1 cellular context compared by ENCODE assay signal in the genomic region with DNA sequence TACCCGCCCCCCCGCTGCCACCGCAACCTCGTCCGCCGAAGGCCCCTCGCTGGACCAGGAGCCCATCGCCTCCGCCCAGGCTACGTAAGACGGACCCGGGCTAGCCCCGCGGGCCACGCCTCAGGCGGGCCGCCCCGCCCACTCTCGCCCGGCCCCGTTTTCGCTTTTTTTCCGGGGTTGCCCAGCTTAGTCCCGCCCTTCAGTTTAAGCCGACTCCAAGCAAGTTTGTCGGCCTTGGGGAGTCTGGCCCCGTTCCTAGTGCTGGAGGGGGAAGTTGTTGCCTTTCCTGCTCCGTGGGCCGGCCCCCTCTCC.
TF ChIP-seq lines count a peak whose summit lies in the region.

No MANE protein-coding gene starts in this region.

TF ChIP-seq in HepG2, 621 proteins besides CTCF, POLR2A, EP300 and RAD21 (continued from another document):
- 0 out of 2 replicates have a peak, but pooled peaks have one; percentile 7 for TF ChIP-seq ZMAT3 (CRISPR knock-in tag; conservative IDR thresholded peaks at IDR 0.05)
- TF ChIP-seq, protein P1, sequence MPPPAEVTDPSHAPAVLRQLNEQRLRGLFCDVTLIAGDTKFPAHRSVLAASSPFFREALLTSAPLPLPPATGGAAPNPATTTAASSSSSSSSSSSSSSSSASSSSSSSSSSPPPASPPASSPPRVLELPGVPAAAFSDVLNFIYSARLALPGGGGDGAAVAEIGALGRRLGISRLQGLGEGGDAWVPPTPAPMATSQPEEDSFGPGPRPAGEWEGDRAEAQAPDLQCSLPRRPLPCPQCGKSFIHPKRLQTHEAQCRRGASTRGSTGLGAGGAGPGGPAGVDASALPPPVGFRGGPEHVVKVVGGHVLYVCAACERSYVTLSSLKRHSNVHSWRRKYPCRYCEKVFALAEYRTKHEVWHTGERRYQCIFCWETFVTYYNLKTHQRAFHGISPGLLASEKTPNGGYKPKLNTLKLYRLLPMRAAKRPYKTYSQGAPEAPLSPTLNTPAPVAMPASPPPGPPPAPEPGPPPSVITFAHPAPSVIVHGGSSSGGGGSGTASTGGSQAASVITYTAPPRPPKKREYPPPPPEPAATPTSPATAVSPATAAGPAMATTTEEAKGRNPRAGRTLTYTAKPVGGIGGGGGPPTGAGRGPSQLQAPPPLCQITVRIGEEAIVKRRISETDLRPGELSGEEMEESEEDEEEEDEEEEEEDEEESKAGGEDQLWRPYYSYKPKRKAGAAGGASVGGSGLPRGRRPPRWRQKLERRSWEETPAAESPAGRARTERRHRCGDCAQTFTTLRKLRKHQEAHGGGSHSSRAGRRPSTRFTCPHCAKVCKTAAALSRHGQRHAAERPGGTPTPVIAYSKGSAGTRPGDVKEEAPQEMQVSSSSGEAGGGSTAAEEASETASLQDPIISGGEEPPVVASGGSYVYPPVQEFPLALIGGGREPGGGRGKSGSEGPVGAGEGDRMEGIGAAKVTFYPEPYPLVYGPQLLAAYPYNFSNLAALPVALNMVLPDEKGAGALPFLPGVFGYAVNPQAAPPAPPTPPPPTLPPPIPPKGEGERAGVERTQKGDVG (CRISPR knock-in tag; IDR thresholded peaks at IDR 0.05; ENCODE audit: borderline replicate concordance): no peak
- 0 out of 2 replicates have a peak, but pooled peaks have one; percentile 20 for TF ChIP-seq PHF8 (CRISPR knock-in tag; IDR thresholded peaks at IDR 0.05)
- TF ChIP-seq ZNF878 (CRISPR knock-in tag; IDR thresholded peaks at IDR 0.05): no peak
- no peak for TF ChIP-seq MXD4 (CRISPR knock-in tag; IDR thresholded peaks at IDR 0.05)
- TF ChIP-seq ZNF746 (CRISPR knock-in tag; IDR thresholded peaks at IDR 0.05): no peak
- no peak for TF ChIP-seq PRPF4 (IDR thresholded peaks at IDR 0.05; ENCODE audit: low read depth, low read length, poor library complexity, severe bottlenecking)
- no peak for TF ChIP-seq KLF13 (CRISPR knock-in tag; IDR thresholded peaks at IDR 0.05)
- TF ChIP-seq CHD2 (IDR thresholded peaks at IDR 0.05; ENCODE audit: low read depth, low read length): no peak
- TF ChIP-seq, protein P2, sequence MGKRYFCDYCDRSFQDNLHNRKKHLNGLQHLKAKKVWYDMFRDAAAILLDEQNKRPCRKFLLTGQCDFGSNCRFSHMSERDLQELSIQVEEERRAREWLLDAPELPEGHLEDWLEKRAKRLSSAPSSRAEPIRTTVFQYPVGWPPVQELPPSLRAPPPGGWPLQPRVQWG (CRISPR knock-in tag; IDR thresholded peaks at IDR 0.05; ENCODE audit: borderline replicate concordance, low read depth): no peak
- TF ChIP-seq CBFB (CRISPR knock-in tag; IDR thresholded peaks at IDR 0.05): 0 out of 2 replicates have a peak, but pooled peaks have one; percentile 38
- TF ChIP-seq, protein P3, sequence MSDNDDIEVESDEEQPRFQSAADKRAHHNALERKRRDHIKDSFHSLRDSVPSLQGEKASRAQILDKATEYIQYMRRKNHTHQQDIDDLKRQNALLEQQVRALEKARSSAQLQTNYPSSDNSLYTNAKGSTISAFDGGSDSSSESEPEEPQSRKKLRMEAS (IDR thresholded peaks at IDR 0.05): 0 out of 2 replicates have a peak, but pooled peaks have one; percentile 2
- TF ChIP-seq BRCA1 (CRISPR knock-in tag; IDR thresholded peaks at IDR 0.05): no peak
- TF ChIP-seq, protein P4, sequence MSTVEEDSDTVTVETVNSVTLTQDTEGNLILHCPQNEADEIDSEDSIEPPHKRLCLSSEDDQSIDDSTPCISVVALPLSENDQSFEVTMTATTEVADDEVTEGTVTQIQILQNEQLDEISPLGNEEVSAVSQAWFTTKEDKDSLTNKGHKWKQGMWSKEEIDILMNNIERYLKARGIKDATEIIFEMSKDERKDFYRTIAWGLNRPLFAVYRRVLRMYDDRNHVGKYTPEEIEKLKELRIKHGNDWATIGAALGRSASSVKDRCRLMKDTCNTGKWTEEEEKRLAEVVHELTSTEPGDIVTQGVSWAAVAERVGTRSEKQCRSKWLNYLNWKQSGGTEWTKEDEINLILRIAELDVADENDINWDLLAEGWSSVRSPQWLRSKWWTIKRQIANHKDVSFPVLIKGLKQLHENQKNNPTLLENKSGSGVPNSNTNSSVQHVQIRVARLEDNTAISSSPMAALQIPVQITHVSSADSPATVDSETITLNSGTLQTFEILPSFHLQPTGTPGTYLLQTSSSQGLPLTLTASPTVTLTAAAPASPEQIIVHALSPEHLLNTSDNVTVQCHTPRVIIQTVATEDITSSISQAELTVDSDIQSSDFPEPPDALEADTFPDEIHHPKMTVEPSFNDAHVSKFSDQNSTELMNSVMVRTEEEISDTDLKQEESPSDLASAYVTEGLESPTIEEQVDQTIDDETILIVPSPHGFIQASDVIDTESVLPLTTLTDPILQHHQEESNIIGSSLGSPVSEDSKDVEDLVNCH (CRISPR knock-in tag; IDR thresholded peaks at IDR 0.05): no peak
- no peak for TF ChIP-seq ZNF7 (CRISPR knock-in tag; IDR thresholded peaks at IDR 0.05)
- TF ChIP-seq ZNF441 (CRISPR knock-in tag; IDR thresholded peaks at IDR 0.05; ENCODE audit: borderline replicate concordance): peak; percentile 52; the same call in 1 of the 2 replicates
- no peak for TF ChIP-seq MTA3 (CRISPR knock-in tag; IDR thresholded peaks at IDR 0.05)
- TF ChIP-seq TEAD3 (CRISPR knock-in tag; optimal IDR thresholded peaks at IDR 0.05; ENCODE audit: borderline replicate concordance): peak; percentile 6
- TF ChIP-seq, protein P5, sequence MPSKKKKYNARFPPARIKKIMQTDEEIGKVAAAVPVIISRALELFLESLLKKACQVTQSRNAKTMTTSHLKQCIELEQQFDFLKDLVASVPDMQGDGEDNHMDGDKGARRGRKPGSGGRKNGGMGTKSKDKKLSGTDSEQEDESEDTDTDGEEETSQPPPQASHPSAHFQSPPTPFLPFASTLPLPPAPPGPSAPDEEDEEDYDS (CRISPR knock-in tag; IDR thresholded peaks at IDR 0.05): 0 out of 2 replicates have a peak, but pooled peaks have one; percentile 6
- no peak for TF ChIP-seq DNMT1 (CRISPR knock-in tag; IDR thresholded peaks at IDR 0.05)
- TF ChIP-seq FOXO1 (CRISPR knock-in tag; IDR thresholded peaks at IDR 0.05): no peak
- TF ChIP-seq, protein P6, sequence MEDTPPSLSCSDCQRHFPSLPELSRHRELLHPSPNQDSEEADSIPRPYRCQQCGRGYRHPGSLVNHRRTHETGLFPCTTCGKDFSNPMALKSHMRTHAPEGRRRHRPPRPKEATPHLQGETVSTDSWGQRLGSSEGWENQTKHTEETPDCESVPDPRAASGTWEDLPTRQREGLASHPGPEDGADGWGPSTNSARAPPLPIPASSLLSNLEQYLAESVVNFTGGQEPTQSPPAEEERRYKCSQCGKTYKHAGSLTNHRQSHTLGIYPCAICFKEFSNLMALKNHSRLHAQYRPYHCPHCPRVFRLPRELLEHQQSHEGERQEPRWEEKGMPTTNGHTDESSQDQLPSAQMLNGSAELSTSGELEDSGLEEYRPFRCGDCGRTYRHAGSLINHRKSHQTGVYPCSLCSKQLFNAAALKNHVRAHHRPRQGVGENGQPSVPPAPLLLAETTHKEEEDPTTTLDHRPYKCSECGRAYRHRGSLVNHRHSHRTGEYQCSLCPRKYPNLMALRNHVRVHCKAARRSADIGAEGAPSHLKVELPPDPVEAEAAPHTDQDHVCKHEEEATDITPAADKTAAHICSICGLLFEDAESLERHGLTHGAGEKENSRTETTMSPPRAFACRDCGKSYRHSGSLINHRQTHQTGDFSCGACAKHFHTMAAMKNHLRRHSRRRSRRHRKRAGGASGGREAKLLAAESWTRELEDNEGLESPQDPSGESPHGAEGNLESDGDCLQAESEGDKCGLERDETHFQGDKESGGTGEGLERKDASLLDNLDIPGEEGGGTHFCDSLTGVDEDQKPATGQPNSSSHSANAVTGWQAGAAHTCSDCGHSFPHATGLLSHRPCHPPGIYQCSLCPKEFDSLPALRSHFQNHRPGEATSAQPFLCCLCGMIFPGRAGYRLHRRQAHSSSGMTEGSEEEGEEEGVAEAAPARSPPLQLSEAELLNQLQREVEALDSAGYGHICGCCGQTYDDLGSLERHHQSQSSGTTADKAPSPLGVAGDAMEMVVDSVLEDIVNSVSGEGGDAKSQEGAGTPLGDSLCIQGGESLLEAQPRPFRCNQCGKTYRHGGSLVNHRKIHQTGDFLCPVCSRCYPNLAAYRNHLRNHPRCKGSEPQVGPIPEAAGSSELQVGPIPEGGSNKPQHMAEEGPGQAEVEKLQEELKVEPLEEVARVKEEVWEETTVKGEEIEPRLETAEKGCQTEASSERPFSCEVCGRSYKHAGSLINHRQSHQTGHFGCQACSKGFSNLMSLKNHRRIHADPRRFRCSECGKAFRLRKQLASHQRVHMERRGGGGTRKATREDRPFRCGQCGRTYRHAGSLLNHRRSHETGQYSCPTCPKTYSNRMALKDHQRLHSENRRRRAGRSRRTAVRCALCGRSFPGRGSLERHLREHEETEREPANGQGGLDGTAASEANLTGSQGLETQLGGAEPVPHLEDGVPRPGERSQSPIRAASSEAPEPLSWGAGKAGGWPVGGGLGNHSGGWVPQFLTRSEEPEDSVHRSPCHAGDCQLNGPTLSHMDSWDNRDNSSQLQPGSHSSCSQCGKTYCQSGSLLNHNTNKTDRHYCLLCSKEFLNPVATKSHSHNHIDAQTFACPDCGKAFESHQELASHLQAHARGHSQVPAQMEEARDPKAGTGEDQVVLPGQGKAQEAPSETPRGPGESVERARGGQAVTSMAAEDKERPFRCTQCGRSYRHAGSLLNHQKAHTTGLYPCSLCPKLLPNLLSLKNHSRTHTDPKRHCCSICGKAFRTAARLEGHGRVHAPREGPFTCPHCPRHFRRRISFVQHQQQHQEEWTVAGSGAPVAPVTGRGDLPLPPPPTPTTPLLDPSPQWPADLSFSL (CRISPR knock-in tag; IDR thresholded peaks at IDR 0.05): no peak
- TF ChIP-seq, protein P7, sequence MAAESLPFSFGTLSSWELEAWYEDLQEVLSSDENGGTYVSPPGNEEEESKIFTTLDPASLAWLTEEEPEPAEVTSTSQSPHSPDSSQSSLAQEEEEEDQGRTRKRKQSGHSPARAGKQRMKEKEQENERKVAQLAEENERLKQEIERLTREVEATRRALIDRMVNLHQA (CRISPR knock-in tag; IDR thresholded peaks at IDR 0.05): no peak
- TF ChIP-seq IKZF4 (CRISPR knock-in tag; IDR thresholded peaks at IDR 0.05; ENCODE audit: borderline replicate concordance, low read depth, not compliant biosample characterization): no peak
- TF ChIP-seq ELF3 (CRISPR knock-in tag; IDR thresholded peaks at IDR 0.05): no peak
- TF ChIP-seq EHMT2 (IDR thresholded peaks at IDR 0.05; ENCODE audit: borderline replicate concordance, low read depth, low read length): no peak
- TF ChIP-seq, protein P8, sequence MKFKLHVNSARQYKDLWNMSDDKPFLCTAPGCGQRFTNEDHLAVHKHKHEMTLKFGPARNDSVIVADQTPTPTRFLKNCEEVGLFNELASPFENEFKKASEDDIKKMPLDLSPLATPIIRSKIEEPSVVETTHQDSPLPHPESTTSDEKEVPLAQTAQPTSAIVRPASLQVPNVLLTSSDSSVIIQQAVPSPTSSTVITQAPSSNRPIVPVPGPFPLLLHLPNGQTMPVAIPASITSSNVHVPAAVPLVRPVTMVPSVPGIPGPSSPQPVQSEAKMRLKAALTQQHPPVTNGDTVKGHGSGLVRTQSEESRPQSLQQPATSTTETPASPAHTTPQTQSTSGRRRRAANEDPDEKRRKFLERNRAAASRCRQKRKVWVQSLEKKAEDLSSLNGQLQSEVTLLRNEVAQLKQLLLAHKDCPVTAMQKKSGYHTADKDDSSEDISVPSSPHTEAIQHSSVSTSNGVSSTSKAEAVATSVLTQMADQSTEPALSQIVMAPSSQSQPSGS (CRISPR knock-in tag; IDR thresholded peaks at IDR 0.05): no peak
- TF ChIP-seq, protein P9, sequence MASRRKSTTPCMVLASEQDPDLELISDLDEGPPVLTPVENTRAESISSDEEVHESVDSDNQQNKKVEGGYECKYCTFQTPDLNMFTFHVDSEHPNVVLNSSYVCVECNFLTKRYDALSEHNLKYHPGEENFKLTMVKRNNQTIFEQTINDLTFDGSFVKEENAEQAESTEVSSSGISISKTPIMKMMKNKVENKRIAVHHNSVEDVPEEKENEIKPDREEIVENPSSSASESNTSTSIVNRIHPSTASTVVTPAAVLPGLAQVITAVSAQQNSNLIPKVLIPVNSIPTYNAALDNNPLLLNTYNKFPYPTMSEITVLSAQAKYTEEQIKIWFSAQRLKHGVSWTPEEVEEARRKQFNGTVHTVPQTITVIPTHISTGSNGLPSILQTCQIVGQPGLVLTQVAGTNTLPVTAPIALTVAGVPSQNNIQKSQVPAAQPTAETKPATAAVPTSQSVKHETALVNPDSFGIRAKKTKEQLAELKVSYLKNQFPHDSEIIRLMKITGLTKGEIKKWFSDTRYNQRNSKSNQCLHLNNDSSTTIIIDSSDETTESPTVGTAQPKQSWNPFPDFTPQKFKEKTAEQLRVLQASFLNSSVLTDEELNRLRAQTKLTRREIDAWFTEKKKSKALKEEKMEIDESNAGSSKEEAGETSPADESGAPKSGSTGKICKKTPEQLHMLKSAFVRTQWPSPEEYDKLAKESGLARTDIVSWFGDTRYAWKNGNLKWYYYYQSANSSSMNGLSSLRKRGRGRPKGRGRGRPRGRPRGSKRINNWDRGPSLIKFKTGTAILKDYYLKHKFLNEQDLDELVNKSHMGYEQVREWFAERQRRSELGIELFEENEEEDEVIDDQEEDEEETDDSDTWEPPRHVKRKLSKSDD (CRISPR knock-in tag; IDR thresholded peaks at IDR 0.05; ENCODE audit: low read depth): no peak
- TF ChIP-seq, protein P10, sequence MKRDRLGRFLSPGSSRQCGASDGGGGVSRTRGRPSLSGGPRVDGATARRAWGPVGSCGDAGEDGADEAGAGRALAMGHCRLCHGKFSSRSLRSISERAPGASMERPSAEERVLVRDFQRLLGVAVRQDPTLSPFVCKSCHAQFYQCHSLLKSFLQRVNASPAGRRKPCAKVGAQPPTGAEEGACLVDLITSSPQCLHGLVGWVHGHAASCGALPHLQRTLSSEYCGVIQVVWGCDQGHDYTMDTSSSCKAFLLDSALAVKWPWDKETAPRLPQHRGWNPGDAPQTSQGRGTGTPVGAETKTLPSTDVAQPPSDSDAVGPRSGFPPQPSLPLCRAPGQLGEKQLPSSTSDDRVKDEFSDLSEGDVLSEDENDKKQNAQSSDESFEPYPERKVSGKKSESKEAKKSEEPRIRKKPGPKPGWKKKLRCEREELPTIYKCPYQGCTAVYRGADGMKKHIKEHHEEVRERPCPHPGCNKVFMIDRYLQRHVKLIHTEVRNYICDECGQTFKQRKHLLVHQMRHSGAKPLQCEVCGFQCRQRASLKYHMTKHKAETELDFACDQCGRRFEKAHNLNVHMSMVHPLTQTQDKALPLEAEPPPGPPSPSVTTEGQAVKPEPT (CRISPR knock-in tag; IDR thresholded peaks at IDR 0.05; ENCODE audit: low read depth): 0 out of 2 replicates have a peak, but pooled peaks have one; percentile 25
